In the genomic region with DNA sequence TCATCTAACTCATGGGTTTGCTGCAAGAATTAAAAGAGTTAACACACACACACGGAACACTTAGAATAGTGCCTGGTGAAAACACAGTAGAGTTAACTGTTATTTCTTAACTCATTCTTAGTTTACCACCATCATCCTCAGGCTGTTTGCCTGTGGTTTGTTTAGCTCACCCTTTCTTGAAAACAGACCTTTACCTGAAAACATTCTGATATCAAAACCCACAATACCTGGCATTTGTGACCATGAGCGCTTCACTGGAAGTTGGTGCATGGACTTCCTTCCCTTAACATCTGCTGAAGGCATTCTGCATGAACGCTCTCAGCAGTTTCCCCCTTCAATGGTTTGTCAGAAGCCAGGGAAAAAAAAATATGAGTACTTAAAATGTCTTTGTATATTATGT, we compare ENCODE assay signal across 22 cellular contexts.
DNase-seq lines count a peak whose midpoint lies in the region; ATAC-seq and TF ChIP-seq lines count a peak whose summit lies in the region.
"Had no signal": no experiment of that assay in that cellular context is flagged by ENCODE, and none has a peak within 500 bp of the region (broad histone marks: within the 10 kb centered on the region; RNA-seq: fewer than 3 reads in every experiment).

No MANE protein-coding gene starts in this region.

- intact Hi-C loops in heart right ventricle (cut with DNase I) (loop anchor here in 2 of 10 donors (5.0 to 10.0 kb wide), 2 partner anchors 34 to 133 kb away; no protein-coding TSS in a partner anchor), thyroid gland (cut with DNase I) (no loop called here)

- TF ChIP-seq POLR2A in thyroid gland (IDR thresholded peaks at IDR 0.05), result no peak

- H3K4me1 Mint-ChIP-seq in activated naive CD8-positive, alpha-beta T cell treated with anti-CD3 and anti-CD28 coated beads, Interleukin-2, amount 10 ng/mL, durations not matched to agents 7 days and 5 days, result peaks cover 59% of the 10 kb centered on the region
- H3K4me1 Mint-ChIP-seq in stimulated activated memory B cell treated with anti-CD40 and anti-IgM and Interleukin-4, amounts not matched to agents 10 μg/mL and 1 μg/mL and 100 μg/mL, for 72 hours, result peaks cover 34% of the 10 kb centered on the region

- POLR2A ChIA-PET in activated naive CD8-positive, alpha-beta T cell treated with anti-CD3 and anti-CD28 coated beads, Interleukin-2, amount 10 ng/mL, durations not matched to agents 7 days and 5 days (lab: Charles Lee), result interaction anchor here (0.5 to 1.1 kb wide), 2 partner anchors 33 to 362 kb away, joined by 3 read pairs; no protein-coding TSS in a partner anchor
- POLR2A ChIA-PET in HEK293T (lab: Yijun Ruan, JAX), result no interaction called here

- H3K27ac Mint-ChIP-seq in activated naive CD8-positive, alpha-beta T cell treated with anti-CD3 and anti-CD28 coated beads, Interleukin-2, amount 10 ng/mL, durations not matched to agents 7 days and 5 days, result peak overlapping the region; percentile 57
- H3K27ac Mint-ChIP-seq in stimulated activated memory B cell treated with anti-CD40 and anti-IgM and Interleukin-4, amounts not matched to agents 10 μg/mL and 1 μg/mL and 100 μg/mL, for 72 hours, result peak overlapping the region; percentile 64
- H3K27ac Mint-ChIP-seq: type B pancreatic cell had no signal

- H3K4me1 ChIP-seq in heart right ventricle, result peaks cover 0 to 73% (median 53%) of the 10 kb centered on the region in 9 donors
- H3K4me1 ChIP-seq in right atrium auricular region, result peaks cover 0 to 23% of the 10 kb centered on the region in 2 donors
- H3K4me1 ChIP-seq in thyroid gland, result peaks cover 0 to 5% of the 10 kb centered on the region in 2 donors
- H3K4me1 ChIP-seq: ascending aorta had no signal

- H3K9me3 ChIP-seq in heart right ventricle (no peaks in the 10 kb centered on the region), right atrium auricular region (no peaks in the 10 kb centered on the region), thyroid gland (no peaks in the 10 kb centered on the region)
- H3K9me3 ChIP-seq: ascending aorta, gastroesophageal sphincter, right lobe of liver had no signal

- H3K27me3 Mint-ChIP-seq in activated naive CD8-positive, alpha-beta T cell treated with anti-CD3 and anti-CD28 coated beads, Interleukin-2, amount 10 ng/mL, durations not matched to agents 7 days and 5 days, result no peaks in the 10 kb centered on the region
- H3K27me3 Mint-ChIP-seq in stimulated activated memory B cell treated with anti-CD40 and anti-IgM and Interleukin-4, amounts not matched to agents 10 μg/mL and 1 μg/mL and 100 μg/mL, for 72 hours, result no peaks in the 10 kb centered on the region

- TF ChIP-seq CTCF in heart right ventricle (IDR thresholded peaks at IDR 0.05) (no peak), right atrium auricular region (IDR thresholded peaks at IDR 0.05) (no peak), thyroid gland (IDR thresholded peaks at IDR 0.05) (no peak)

- peaks cover 3% of the 10 kb centered on the region for H3K36me3 Mint-ChIP-seq in activated naive CD8-positive, alpha-beta T cell treated with anti-CD3 and anti-CD28 coated beads, Interleukin-2, amount 10 ng/mL, durations not matched to agents 7 days and 5 days
- no peaks in the 10 kb centered on the region for H3K36me3 Mint-ChIP-seq in stimulated activated memory B cell treated with anti-CD40 and anti-IgM and Interleukin-4, amounts not matched to agents 10 μg/mL and 1 μg/mL and 100 μg/mL, for 72 hours
- H3K36me3 Mint-ChIP-seq: type B pancreatic cell had no signal

- H3K27me3 ChIP-seq in heart right ventricle (no peaks in the 10 kb centered on the region), right atrium auricular region (no peaks in the 10 kb centered on the region), thyroid gland (no peaks in the 10 kb centered on the region)
- H3K27me3 ChIP-seq: ascending aorta, gastroesophageal sphincter, right lobe of liver had no signal

- CTCF ChIA-PET in HEK293T (lab: Yijun Ruan, JAX), result no interaction called here

- H3K9me3 Mint-ChIP-seq in activated naive CD8-positive, alpha-beta T cell treated with anti-CD3 and anti-CD28 coated beads, Interleukin-2, amount 10 ng/mL, durations not matched to agents 7 days and 5 days, result peaks cover 1% of the 10 kb centered on the region
- H3K9me3 Mint-ChIP-seq in stimulated activated memory B cell treated with anti-CD40 and anti-IgM and Interleukin-4, amounts not matched to agents 10 μg/mL and 1 μg/mL and 100 μg/mL, for 72 hours, result no peaks in the 10 kb centered on the region

- H3K27ac ChIP-seq in heart right ventricle, result peak overlapping the region in 7 of 10 donors; percentile 24 to 91 (median 71)
- H3K27ac ChIP-seq in right atrium auricular region, result no peak overlapping the region
- no peak overlapping the region for H3K27ac ChIP-seq in thyroid gland
- H3K27ac ChIP-seq: ascending aorta, gastroesophageal sphincter had no signal

- H3K36me3 ChIP-seq in heart right ventricle, result no peaks in the 10 kb centered on the region
- H3K36me3 ChIP-seq in right atrium auricular region, result no peaks in the 10 kb centered on the region
- H3K36me3 ChIP-seq in thyroid gland, result no peaks in the 10 kb centered on the region
- H3K36me3 ChIP-seq: ascending aorta, gastroesophageal sphincter, right lobe of liver had no signal

- H3K4me3 ChIP-seq in heart right ventricle, result no peak overlapping the region
- H3K4me3 ChIP-seq in right atrium auricular region, result no peak overlapping the region
- H3K4me3 ChIP-seq in thyroid gland (replicated peaks in 1 of 3), result no peak overlapping the region
- H3K4me3 ChIP-seq: ascending aorta, gastroesophageal sphincter, right lobe of liver had no signal

- WGBS in heart right ventricle, 2 donors, result 61 to 72% methylated on average over 3 of the region's 3 CpGs
- WGBS in thyroid gland, 2 donors, result 74 to 76% methylated on average over 3 of the region's 3 CpGs

- DNase-seq in heart right ventricle (no peak), right atrium auricular region (ENCODE audit: low spot score) (no peak), NCI-H69 (lab: John Stamatoyannopoulos, UW) (peak; percentile 18), HEK293T (ENCODE audit: extremely low spot score) (no peak), thyroid gland (no peak), OCI-M2 (lab: John Stamatoyannopoulos, UW; ENCODE audit: unreplicated experiment) (no peak)
- DNase-seq in activated naive CD8-positive, alpha-beta T cell treated with anti-CD3 and anti-CD28 coated beads, Interleukin-2, amount 10 ng/mL, durations not matched to agents 7 days and 5 days, result no peak
- DNase-seq: DMS79; effector CD4-positive, alpha-beta T cell; GOT3; IMR-90; kidney glomerular epithelial cell; NCI-H1417 treated with DMSO at 0.1 percent for 48 hours; NCI-H524 treated with DMSO at 0.1 percent for 48 hours; right lobe of liver; Right ventricle myocardium superior; SW 1271 had no signal

- H3K4me3 Mint-ChIP-seq in activated naive CD8-positive, alpha-beta T cell treated with anti-CD3 and anti-CD28 coated beads, Interleukin-2, amount 10 ng/mL, durations not matched to agents 7 days and 5 days, result peak overlapping the region; percentile 35
- H3K4me3 Mint-ChIP-seq in stimulated activated memory B cell treated with anti-CD40 and anti-IgM and Interleukin-4, amounts not matched to agents 10 μg/mL and 1 μg/mL and 100 μg/mL, for 72 hours, result no peak overlapping the region
- H3K4me3 Mint-ChIP-seq: type B pancreatic cell had no signal

- no peak for ATAC-seq in heart right ventricle
- no peak for ATAC-seq in activated naive CD8-positive, alpha-beta T cell treated with anti-CD3 and anti-CD28 coated beads, Interleukin-2, amount 10 ng/mL, durations not matched to agents 7 days and 5 days (ENCODE audit: low read depth)
- ATAC-seq in stimulated activated memory B cell treated with anti-CD40 and anti-IgM and Interleukin-4, amounts not matched to agents 10 μg/mL and 1 μg/mL and 100 μg/mL, for 72 hours, result no peak
- ATAC-seq: esophagus mucosa, gastroesophageal sphincter, right lobe of liver had no signal

TF ChIP-seq in HEK293T, 16 proteins besides CTCF, POLR2A, EP300 and RAD21:
- TF ChIP-seq BHLHE40 (IDR thresholded peaks at IDR 0.05; ENCODE audit: borderline replicate concordance), result no peak
- no peak for TF ChIP-seq CTBP1 (IDR thresholded peaks at IDR 0.05; ENCODE audit: borderline replicate concordance)
- no peak for TF ChIP-seq FOXK2 (IDR thresholded peaks at IDR 0.05)

Comparison
In these comparisons a context has a peak if more than half of its experiments do, and no peak if none do; other contexts are left out.
1. H3K27ac ChIP-seq: peak in heart right ventricle (7 of 10); none in right atrium auricular region (0 of 2) and thyroid gland (0 of 3).